3 cellular contexts compared by ENCODE assay signal in genomic region chr2:217777906-217778305, GRCh38.
TF ChIP-seq lines count a peak whose summit lies in the region.

No MANE protein-coding gene starts in this region.

TF ChIP-seq in GM23338, 12 proteins besides CTCF, POLR2A, EP300 and RAD21 (continues in another document):
- TF ChIP-seq CREB1 (CRISPR knock-in tag; IDR thresholded peaks at IDR 0.05; ENCODE audit: low read depth), result no peak
- TF ChIP-seq JUNB (IDR thresholded peaks at IDR 0.05; ENCODE audit: unreplicated experiment), result no peak
- no peak for TF ChIP-seq ZNF462 (CRISPR knock-in tag; IDR thresholded peaks at IDR 0.05)
- TF ChIP-seq POLR2AphosphoS5 (IDR thresholded peaks at IDR 0.05; ENCODE audit: low read depth), result no peak
- no peak for TF ChIP-seq ETS1 (IDR thresholded peaks at IDR 0.05)

TF ChIP-seq in HCT116, 20 proteins besides CTCF, POLR2A, EP300 and RAD21:
- TF ChIP-seq ZBTB33 (IDR thresholded peaks at IDR 0.05; ENCODE audit: extremely low read depth, insufficient replicate concordance, low read length), result no peak
- no peak for TF ChIP-seq EZH2 (IDR thresholded peaks at IDR 0.05)
- no peak for TF ChIP-seq ZNF274 (IDR thresholded peaks at IDR 0.05; ENCODE audit: low read depth, low read length)
- TF ChIP-seq ZFX (IDR thresholded peaks at IDR 0.05), result no peak
- no peak for TF ChIP-seq POLR2AphosphoS5 (IDR thresholded peaks at IDR 0.05; ENCODE audit: low read depth, low read length)
- no peak for TF ChIP-seq REST (IDR thresholded peaks at IDR 0.05; ENCODE audit: low read depth)
- no peak for TF ChIP-seq FOSL1 (IDR thresholded peaks at IDR 0.05; ENCODE audit: low read depth)
- no peak for TF ChIP-seq CBX3 (IDR thresholded peaks at IDR 0.05; ENCODE audit: low read depth)
- TF ChIP-seq JUND (IDR thresholded peaks at IDR 0.05), result no peak
- no peak for TF ChIP-seq SP1 (IDR thresholded peaks at IDR 0.05; ENCODE audit: low read depth)
- no peak for TF ChIP-seq YY1 (IDR thresholded peaks at IDR 0.05; ENCODE audit: extremely low read depth, insufficient replicate concordance, low read depth, low read length)
- no peak for TF ChIP-seq MAX (IDR thresholded peaks at IDR 0.05)
- no peak for TF ChIP-seq SRF (IDR thresholded peaks at IDR 0.05; ENCODE audit: low read depth)
- TF ChIP-seq ELF1 (IDR thresholded peaks at IDR 0.05; ENCODE audit: borderline replicate concordance, low read depth), result no peak
- TF ChIP-seq ATF3 (IDR thresholded peaks at IDR 0.05), result no peak
- no peak for TF ChIP-seq EZH2phosphoT487 (IDR thresholded peaks at IDR 0.05; ENCODE audit: borderline replicate concordance)
- TF ChIP-seq EGR1 (IDR thresholded peaks at IDR 0.05; ENCODE audit: low read depth), result no peak
- no peak for TF ChIP-seq CEBPB (IDR thresholded peaks at IDR 0.05; ENCODE audit: low read depth)
- TF ChIP-seq SIN3A (IDR thresholded peaks at IDR 0.05; ENCODE audit: low read depth), result no peak
- no peak for TF ChIP-seq TCF7L2 (IDR thresholded peaks at IDR 0.05; ENCODE audit: borderline replicate concordance, extremely low read depth, insufficient read depth, insufficient read length)

TF ChIP-seq in H1, 55 proteins besides CTCF, POLR2A, EP300 and RAD21:
- no peak for TF ChIP-seq EZH2 (IDR thresholded peaks at IDR 0.05; ENCODE audit: low read depth, low read length, severe bottlenecking)
- no peak for TF ChIP-seq SP2 (IDR thresholded peaks at IDR 0.05; ENCODE audit: low read length)
- TF ChIP-seq ZNF274 (IDR thresholded peaks at IDR 0.05; ENCODE audit: borderline replicate concordance, extremely low read depth, low read length), result no peak
- TF ChIP-seq CHD1 (IDR thresholded peaks at IDR 0.05; ENCODE audit: low read depth, low read length), result no peak
- no peak for TF ChIP-seq BCL11A (IDR thresholded peaks at IDR 0.05; ENCODE audit: low read depth in 2 of 2, low read length in 2 of 2)
- TF ChIP-seq BACH1 (IDR thresholded peaks at IDR 0.05; ENCODE audit: low read length), result no peak
- TF ChIP-seq SP1 (IDR thresholded peaks at IDR 0.05; ENCODE audit: low read depth, low read length), result no peak
